In genomic region chr3:56778904-56779303, GRCh38 we compare ENCODE assay signal across 28 cellular contexts. TPM values are rescaled to one million over a fixed set of nuclear protein-coding genes. Genes with fewer than 3 reads are reported as not detected.
DNase-seq lines count a peak whose midpoint lies in the region; ATAC-seq, FAIRE-seq and TF ChIP-seq lines count a peak whose summit lies in the region.
"Had no signal": no experiment of that assay in that cellular context is flagged by ENCODE, and none has a peak within 500 bp of the region (broad histone marks: within the 10 kb centered on the region; RNA-seq: fewer than 3 reads in every experiment).

No MANE protein-coding gene starts in this region.

- no peak for ATAC-seq in activated naive CD8-positive, alpha-beta T cell treated with anti-CD3 and anti-CD28 coated beads, Interleukin-2, amount 10 ng/mL, durations not matched to agents 7 days and 5 days (ENCODE audit: low read depth)
- no peak for ATAC-seq in effector memory CD8-positive, alpha-beta T cell (replicated peaks)
- ATAC-seq in stimulated activated memory B cell treated with anti-CD40 and anti-IgM and Interleukin-4, amounts not matched to agents 10 μg/mL and 1 μg/mL and 100 μg/mL, for 72 hours: no peak
- ATAC-seq in GM18873 (IDR thresholded peaks at IDR 0.05; ENCODE audit: low FRiP score, unreplicated experiment): no peak
- ATAC-seq: activated CD4-positive, CD25-positive, alpha-beta regulatory T cell treated with anti-CD3 and anti-CD28 coated beads, Interleukin-2, amount 50 U/mL, for 24 hours; activated T-cell treated with anti-CD3 and anti-CD28 coated beads, Interleukin-2, amount 50 U/mL, for 4 hours; Right ventricle myocardium inferior had no signal

- no peaks in the 10 kb centered on the region for H3K27me3 Mint-ChIP-seq in activated naive CD8-positive, alpha-beta T cell treated with anti-CD3 and anti-CD28 coated beads, Interleukin-2, amount 10 ng/mL, durations not matched to agents 7 days and 5 days
- no peaks in the 10 kb centered on the region for H3K27me3 Mint-ChIP-seq in activated naive CD8-positive, alpha-beta T cell treated with anti-CD3 and anti-CD28 coated beads for 36 hours
- H3K27me3 Mint-ChIP-seq in effector memory CD8-positive, alpha-beta T cell: no peaks in the 10 kb centered on the region
- no peaks in the 10 kb centered on the region for H3K27me3 Mint-ChIP-seq in stimulated activated memory B cell treated with anti-CD40 and anti-IgM and Interleukin-4, amounts not matched to agents 10 μg/mL and 1 μg/mL and 100 μg/mL, for 72 hours
- H3K27me3 Mint-ChIP-seq: brain had no signal

- DNase-seq in activated naive CD8-positive, alpha-beta T cell treated with anti-CD3 and anti-CD28 coated beads, Interleukin-2, amount 10 ng/mL, durations not matched to agents 7 days and 5 days: no peak
- no peak for DNase-seq in activated naive CD8-positive, alpha-beta T cell treated with anti-CD3 and anti-CD28 coated beads for 36 hours
- DNase-seq in GM12892 (ENCODE audit: insufficient read length): no peak
- DNase-seq in effector memory CD8-positive, alpha-beta T cell: no peak
- no peak for DNase-seq in SW480 (ENCODE audit: low spot score)
- DNase-seq: activated T-cell treated with anti-CD3 and anti-CD28 coated beads, Interleukin-2, amount 50 U/mL, for 4 hours; amniotic stem cell; cerebellar nuclear complex; DMS79 treated with DMSO at 0.1 percent for 48 hours; foreskin fibroblast; GF-D8; IMR-90; kidney; NCI-H1048; NCI-H510A; PC-9; sigmoid colon; SK-N-SH; stimulated activated CD4-positive, alpha-beta T cell treated with anti-CD3 and anti-CD28 coated beads, Interleukin-4, amount 100 ng/mL, for 1 hour; T-helper 2 cell; transverse colon had no signal

- peaks cover 43% of the 10 kb centered on the region for H3K36me3 Mint-ChIP-seq in activated naive CD8-positive, alpha-beta T cell treated with anti-CD3 and anti-CD28 coated beads, Interleukin-2, amount 10 ng/mL, durations not matched to agents 7 days and 5 days
- peaks cover 54% of the 10 kb centered on the region for H3K36me3 Mint-ChIP-seq in activated naive CD8-positive, alpha-beta T cell treated with anti-CD3 and anti-CD28 coated beads for 36 hours
- H3K36me3 Mint-ChIP-seq in effector memory CD8-positive, alpha-beta T cell (ENCODE audit: insufficient read depth): peaks cover 44% of the 10 kb centered on the region
- peaks cover 7% of the 10 kb centered on the region for H3K36me3 Mint-ChIP-seq in stimulated activated memory B cell treated with anti-CD40 and anti-IgM and Interleukin-4, amounts not matched to agents 10 μg/mL and 1 μg/mL and 100 μg/mL, for 72 hours
- H3K36me3 Mint-ChIP-seq: brain, mesothelial cell of epicardium had no signal

- no peak overlapping the region for H3K4me3 Mint-ChIP-seq in activated naive CD8-positive, alpha-beta T cell treated with anti-CD3 and anti-CD28 coated beads, Interleukin-2, amount 10 ng/mL, durations not matched to agents 7 days and 5 days
- no peak overlapping the region for H3K4me3 Mint-ChIP-seq in activated naive CD8-positive, alpha-beta T cell treated with anti-CD3 and anti-CD28 coated beads for 36 hours
- H3K4me3 Mint-ChIP-seq in effector memory CD8-positive, alpha-beta T cell: peak overlapping the region; percentile 24 to 63
- H3K4me3 Mint-ChIP-seq in stimulated activated memory B cell treated with anti-CD40 and anti-IgM and Interleukin-4, amounts not matched to agents 10 μg/mL and 1 μg/mL and 100 μg/mL, for 72 hours: no peak overlapping the region
- H3K4me3 Mint-ChIP-seq: activated T-cell treated with anti-CD3 and anti-CD28 coated beads, Interleukin-2, amount 50 U/mL, for 4 hours; brain; mesothelial cell of epicardium had no signal

- no peaks in the 10 kb centered on the region for H3K9me3 Mint-ChIP-seq in activated naive CD8-positive, alpha-beta T cell treated with anti-CD3 and anti-CD28 coated beads, Interleukin-2, amount 10 ng/mL, durations not matched to agents 7 days and 5 days
- H3K9me3 Mint-ChIP-seq in activated naive CD8-positive, alpha-beta T cell treated with anti-CD3 and anti-CD28 coated beads for 36 hours: no peaks in the 10 kb centered on the region
- H3K9me3 Mint-ChIP-seq in effector memory CD8-positive, alpha-beta T cell: no peaks in the 10 kb centered on the region
- H3K9me3 Mint-ChIP-seq in stimulated activated memory B cell treated with anti-CD40 and anti-IgM and Interleukin-4, amounts not matched to agents 10 μg/mL and 1 μg/mL and 100 μg/mL, for 72 hours: no peaks in the 10 kb centered on the region
- H3K9me3 Mint-ChIP-seq: activated T-cell treated with anti-CD3 and anti-CD28 coated beads, Interleukin-2, amount 50 U/mL, for 4 hours; brain; mesothelial cell of epicardium had no signal

- POLR2A ChIA-PET in activated naive CD8-positive, alpha-beta T cell treated with anti-CD3 and anti-CD28 coated beads, Interleukin-2, amount 10 ng/mL, durations not matched to agents 7 days and 5 days (lab: Charles Lee): interaction anchor here (0.6 to 1.6 kb wide), 3 partner anchors 22 to 45 kb away, joined by 4 to 5 read pairs (median 5); no protein-coding TSS in a partner anchor

- peak overlapping the region; percentile 14 for H3K27ac Mint-ChIP-seq in activated naive CD8-positive, alpha-beta T cell treated with anti-CD3 and anti-CD28 coated beads, Interleukin-2, amount 10 ng/mL, durations not matched to agents 7 days and 5 days
- no peak overlapping the region for H3K27ac Mint-ChIP-seq in activated naive CD8-positive, alpha-beta T cell treated with anti-CD3 and anti-CD28 coated beads for 36 hours
- peak overlapping the region; percentile 89 to 97 for H3K27ac Mint-ChIP-seq in effector memory CD8-positive, alpha-beta T cell
- peak overlapping the region; percentile 24 for H3K27ac Mint-ChIP-seq in stimulated activated memory B cell treated with anti-CD40 and anti-IgM and Interleukin-4, amounts not matched to agents 10 μg/mL and 1 μg/mL and 100 μg/mL, for 72 hours
- H3K27ac Mint-ChIP-seq: mesothelial cell of epicardium had no signal

- FAIRE-seq in GM12892 (lab: Jason Lieb, UNC): peak; percentile 33
- FAIRE-seq: endometrium, kidney had no signal

- no peak for TF ChIP-seq POLR2A in GM12892 (IDR thresholded peaks at IDR 0.05; ENCODE audit: low read depth, low read length)

- peaks cover 75% of the 10 kb centered on the region for H3K4me1 Mint-ChIP-seq in activated naive CD8-positive, alpha-beta T cell treated with anti-CD3 and anti-CD28 coated beads, Interleukin-2, amount 10 ng/mL, durations not matched to agents 7 days and 5 days
- peaks cover 84% of the 10 kb centered on the region for H3K4me1 Mint-ChIP-seq in activated naive CD8-positive, alpha-beta T cell treated with anti-CD3 and anti-CD28 coated beads for 36 hours
- peaks cover 54 to 90% of the 10 kb centered on the region in 2 donors for H3K4me1 Mint-ChIP-seq in effector memory CD8-positive, alpha-beta T cell (ENCODE audit: low read depth in 2 of 2)
- peaks cover 57% of the 10 kb centered on the region for H3K4me1 Mint-ChIP-seq in stimulated activated memory B cell treated with anti-CD40 and anti-IgM and Interleukin-4, amounts not matched to agents 10 μg/mL and 1 μg/mL and 100 μg/mL, for 72 hours

RNA-seq across cellular contexts. Expression of gene ARHGEF3, which starts 22.8 kb away (rescaled TPM):
- 100 to 1,000 TPM; 130 TPM for total RNA-seq in activated naive CD8-positive, alpha-beta T cell treated with anti-CD3 and anti-CD28 coated beads, Interleukin-2, amount 10 ng/mL, durations not matched to agents 7 days and 5 days
- total RNA-seq in activated naive CD8-positive, alpha-beta T cell treated with anti-CD3 and anti-CD28 coated beads for 36 hours: 10 to 100 TPM; 81.2 to 88.2 TPM
- polyA plus RNA-seq in GM12892 (2012; ENCODE audit: missing spikeins): 16.9 TPM

Comparison
In these comparisons a context has a peak if more than half of its experiments do, and no peak if none do; other contexts are left out.
1. H3K4me3 Mint-ChIP-seq: peak in effector memory CD8-positive, alpha-beta T cell (2 of 2); none in activated naive CD8-positive, alpha-beta T cell treated with anti-CD3 and anti-CD28 coated beads, Interleukin-2, amount 10 ng/mL, durations not matched to agents 7 days and 5 days (single experiment), activated naive CD8-positive, alpha-beta T cell treated with anti-CD3 and anti-CD28 coated beads for 36 hours (single experiment) and stimulated activated memory B cell treated with anti-CD40 and anti-IgM and Interleukin-4, amounts not matched to agents 10 μg/mL and 1 μg/mL and 100 μg/mL, for 72 hours (single experiment).